Comparison of ENCODE assay signal across 8 cellular contexts in the genomic region with DNA sequence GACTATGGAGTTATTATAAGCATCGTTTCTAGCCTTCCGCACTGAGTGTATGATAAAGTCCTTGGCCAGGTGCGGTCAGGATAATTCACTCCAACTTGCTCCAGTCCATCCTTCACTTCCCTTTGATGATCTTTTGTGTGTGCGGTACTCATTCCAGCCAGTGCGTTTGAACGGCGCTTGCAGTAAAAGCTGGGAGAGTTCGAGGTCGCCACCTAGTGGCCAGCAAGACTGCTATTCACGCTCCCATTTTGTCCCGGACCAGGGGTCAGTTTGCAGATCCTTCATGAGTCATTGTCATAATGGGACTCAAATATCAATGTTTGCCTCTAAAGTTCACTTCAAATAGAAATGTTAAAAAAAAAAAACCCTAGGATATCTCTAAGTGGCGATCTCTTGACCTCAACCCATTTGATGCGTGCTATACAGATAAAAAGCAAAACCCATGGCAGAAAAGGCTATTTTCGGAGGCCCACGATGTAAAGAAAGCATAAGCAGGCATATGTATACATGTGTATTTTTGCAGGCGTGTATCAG.
DNase-seq lines count a peak whose midpoint lies in the region; ATAC-seq and TF ChIP-seq lines count a peak whose summit lies in the region.

No MANE protein-coding gene starts in this region.

- H3K4me3 Mint-ChIP-seq in activated T-helper 1 cell treated with anti-CD3 and anti-CD28 coated beads, Interleukin-12 subunit alpha, Interleukin-12 subunit beta, Interleukin-2, Interleukin-4 antibody, amounts not matched to agents 30 ng/mL and 10 ng/mL and 1 ng/mL, durations not matched to agents 14 hours and 24 hours and 36 hours: no peak overlapping the region

- no peaks in the 10 kb centered on the region for H3K4me1 ChIP-seq in right atrium auricular region

- H3K27ac Mint-ChIP-seq in activated T-helper 1 cell treated with anti-CD3 and anti-CD28 coated beads, Interleukin-12 subunit alpha, Interleukin-12 subunit beta, Interleukin-2, Interleukin-4 antibody, amounts not matched to agents 30 ng/mL and 10 ng/mL and 1 ng/mL, durations not matched to agents 14 hours and 24 hours and 36 hours: no peak overlapping the region

- TF ChIP-seq CTCF in right atrium auricular region (IDR thresholded peaks at IDR 0.05): peak; percentile 44 to 85

- H3K27me3 Mint-ChIP-seq in activated T-helper 1 cell treated with anti-CD3 and anti-CD28 coated beads, Interleukin-12 subunit alpha, Interleukin-12 subunit beta, Interleukin-2, Interleukin-4 antibody, amounts not matched to agents 30 ng/mL and 10 ng/mL and 1 ng/mL, durations not matched to agents 14 hours and 24 hours and 36 hours (ENCODE audit: insufficient read depth): no peaks in the 10 kb centered on the region

- H3K36me3 Mint-ChIP-seq in activated T-helper 1 cell treated with anti-CD3 and anti-CD28 coated beads, Interleukin-12 subunit alpha, Interleukin-12 subunit beta, Interleukin-2, Interleukin-4 antibody, amounts not matched to agents 30 ng/mL and 10 ng/mL and 1 ng/mL, durations not matched to agents 14 hours and 24 hours and 36 hours (ENCODE audit: low read depth): no peaks in the 10 kb centered on the region

- no peaks in the 10 kb centered on the region for H3K36me3 ChIP-seq in right atrium auricular region

- no peak overlapping the region for H3K27ac ChIP-seq in right atrium auricular region

- H3K9me3 Mint-ChIP-seq in activated T-helper 1 cell treated with anti-CD3 and anti-CD28 coated beads, Interleukin-12 subunit alpha, Interleukin-12 subunit beta, Interleukin-2, Interleukin-4 antibody, amounts not matched to agents 30 ng/mL and 10 ng/mL and 1 ng/mL, durations not matched to agents 14 hours and 24 hours and 36 hours: peaks cover 15% of the 10 kb centered on the region

- no peaks in the 10 kb centered on the region for H3K27me3 ChIP-seq in right atrium auricular region

- intact Hi-C loops in activated T-helper 1 cell treated with anti-CD3 and anti-CD28 coated beads, Interleukin-12 subunit alpha, Interleukin-12 subunit beta, Interleukin-2, Interleukin-4 antibody, amounts not matched to agents 30 ng/mL and 10 ng/mL and 1 ng/mL, durations not matched to agents 14 hours and 24 hours and 36 hours (cut with micrococcal nuclease): no loop called here
- intact Hi-C loops in sciatic nerve (cut with DNase I): no loop called here

- DNase-seq in DMS153 treated with DMSO at 0.1 percent for 48 hours (lab: John Stamatoyannopoulos, UW; ENCODE audit: unreplicated experiment): peak; percentile 61
- peak; percentile 65 for DNase-seq in NCI-H460 (ENCODE audit: extremely low read depth, low read depth)
- DNase-seq in activated T-helper 1 cell treated with anti-CD3 and anti-CD28 coated beads, Interleukin-12 subunit alpha, Interleukin-12 subunit beta, Interleukin-2, Interleukin-4 antibody, amounts not matched to agents 30 ng/mL and 10 ng/mL and 1 ng/mL, durations not matched to agents 14 hours and 24 hours and 36 hours (ENCODE audit: low spot score): peak; percentile 1
- DNase-seq in right atrium auricular region (ENCODE audit: low spot score): no peak
- peak; percentile 75 for DNase-seq in sciatic nerve (ENCODE audit: low spot score)

- ATAC-seq in HG02610 (IDR thresholded peaks at IDR 0.05; ENCODE audit: unreplicated experiment) (peak; percentile 69), sciatic nerve (peak; percentile 49), GM21619 (IDR thresholded peaks at IDR 0.05; ENCODE audit: unreplicated experiment) (no peak), GM19328 (IDR thresholded peaks at IDR 0.05; ENCODE audit: unreplicated experiment) (no peak)

- H3K4me3 ChIP-seq in right atrium auricular region: no peak overlapping the region

- no peaks in the 10 kb centered on the region for H3K4me1 Mint-ChIP-seq in activated T-helper 1 cell treated with anti-CD3 and anti-CD28 coated beads, Interleukin-12 subunit alpha, Interleukin-12 subunit beta, Interleukin-2, Interleukin-4 antibody, amounts not matched to agents 30 ng/mL and 10 ng/mL and 1 ng/mL, durations not matched to agents 14 hours and 24 hours and 36 hours (ENCODE audit: low read depth)

- H3K9me3 ChIP-seq in right atrium auricular region: no peaks in the 10 kb centered on the region

Comparison
In these comparisons a context has a peak if more than half of its experiments do, and no peak if none do; other contexts are left out.
1. ATAC-seq: peak in HG02610 (single experiment) and sciatic nerve (single experiment); none in GM21619 (single experiment) and GM19328 (single experiment).